8 cellular contexts compared by ENCODE assay signal in genomic region chr12:93025145-93026103, GRCh38.
DNase-seq lines count a peak whose midpoint lies in the region; ATAC-seq, FAIRE-seq and TF ChIP-seq lines count a peak whose summit lies in the region.

No MANE protein-coding gene starts in this region.

- intact Hi-C loops in gastrocnemius medialis (cut with DNase I; ENCODE audit: low total_unique reads) (loop anchor here (1.0 kb wide), 2 partner anchors 371 to 394 kb away; no protein-coding TSS in a partner anchor), posterior cingulate gyrus (cut with DNase I) (no loop called here)

- TF ChIP-seq CTCF in AG04450 (IDR thresholded peaks at IDR 0.05; ENCODE audit: low read depth, low read length) (peak; percentile 67), gastrocnemius medialis (IDR thresholded peaks at IDR 0.05 in 4 of 5, conservative IDR thresholded peaks at IDR 0.05 in 1 of 5) (peak; percentile 18 to 53 (median 46))

- H3K36me3 ChIP-seq in gastrocnemius medialis, result no peaks in the 10 kb centered on the region

- H3K9me3 ChIP-seq in AG04450 (ENCODE audit: control insufficient read depth, insufficient read depth, low read length) (no peaks in the 10 kb centered on the region), gastrocnemius medialis (no peaks in the 10 kb centered on the region)

- FAIRE-seq in GM12891 (lab: Jason Lieb, UNC), result peak; percentile 74

- TF ChIP-seq POLR2A in GM12891 (IDR thresholded peaks at IDR 0.05; ENCODE audit: low read depth, low read length), result no peak
- TF ChIP-seq POLR2A in gastrocnemius medialis (IDR thresholded peaks at IDR 0.05), result no peak

- H3K4me3 ChIP-seq in AG04450 (ENCODE audit: low read depth, low read length) (no peak overlapping the region), gastrocnemius medialis (no peak overlapping the region)

- CTCF ChIA-PET in AG04450 (lab: Charles Lee), result interaction anchor here (0.6 to 1.8 kb wide), 7 partner anchors 17 to 372 kb away, joined by 3 to 8 read pairs (median 4); no protein-coding TSS in a partner anchor

- no peaks in the 10 kb centered on the region for H3K4me1 ChIP-seq in gastrocnemius medialis

- H3K27me3 ChIP-seq in AG04450 (ENCODE audit: control insufficient read depth, insufficient read depth, low read length) (no peaks in the 10 kb centered on the region), gastrocnemius medialis (no peaks in the 10 kb centered on the region)

- POLR2A ChIA-PET in AG04450 (lab: Yijun Ruan, JAX), result no interaction called here

- in situ Hi-C loops in gastrocnemius medialis (cut with MboI; ENCODE audit: low sequenced_read_pairs in 4 of 4), result loop anchor here in 1 of 4 donors (10.0 kb wide), 1 partner anchor 369 kb away; no protein-coding TSS in a partner anchor

- no peak overlapping the region for H3K27ac ChIP-seq in AG04450 (ENCODE audit: low read depth, low read length)
- H3K27ac ChIP-seq in gastrocnemius medialis, result no peak overlapping the region

- DNase-seq in AG04450 (ENCODE audit: low read depth, low spot score) (peak; percentile 26), GM12891 (ENCODE audit: insufficient read length, low spot score) (no peak), OCI-M1 (lab: John Stamatoyannopoulos, UW) (peak; percentile 76), fibroblast of peridontal ligament (ENCODE audit: extremely low read depth) (peak; percentile 86), gastrocnemius medialis (no peak), posterior cingulate gyrus (no peak)
- no peak for DNase-seq in activated CD4-positive, alpha-beta T cell treated with anti-CD3 and anti-CD28 coated beads for 1 hour

- peak; percentile 77 for ATAC-seq in HG03565 (IDR thresholded peaks at IDR 0.05; ENCODE audit: unreplicated experiment)
- peak; percentile 72 to 76 for ATAC-seq in gastrocnemius medialis

TF ChIP-seq in GM12891, 5 proteins besides CTCF, POLR2A, EP300 and RAD21:
- TF ChIP-seq POLR2AphosphoS5 (IDR thresholded peaks at IDR 0.05; ENCODE audit: low read depth, low read length) (no peak), TAF1 (IDR thresholded peaks at IDR 0.05; ENCODE audit: low read depth, low read length) (no peak)

Comparison
In these comparisons a context has a peak if more than half of its experiments do, and no peak if none do; other contexts are left out.
1. DNase-seq: peak in AG04450 (single experiment), OCI-M1 (single experiment) and fibroblast of peridontal ligament (single experiment); none in GM12891 (single experiment), gastrocnemius medialis (0 of 2), posterior cingulate gyrus (0 of 10) and activated CD4-positive, alpha-beta T cell treated with anti-CD3 and anti-CD28 coated beads for 1 hour (single experiment).